33 cellular contexts compared by ENCODE assay signal in genomic region chr10:7401782-7402181, GRCh38.
"Had no signal": no experiment of that assay in that cellular context is flagged by ENCODE, and none has a peak within 500 bp of the region (broad histone marks: within the 10 kb centered on the region; RNA-seq: fewer than 3 reads in every experiment).

No MANE protein-coding gene starts in this region.

- H3K9me3 Mint-ChIP-seq: activated CD4-positive, alpha-beta memory T cell treated with anti-CD3 and anti-CD28 coated beads, Interleukin-2, amount 10 ng/mL, durations not matched to agents 7 days and 5 days; activated naive CD4-positive, alpha-beta T cell treated with anti-CD3 and anti-CD28 coated beads, Interleukin-2, amount 10 ng/mL, durations not matched to agents 7 days and 5 days; T-cell had no signal

- ATAC-seq: activated CD8-positive, alpha-beta memory T cell treated with anti-CD3 and anti-CD28 coated beads, Interleukin-2, amount 10 ng/mL, durations not matched to agents 7 days and 5 days; K562; PC-3; SK-N-SH treated with all-trans-retinoic acid at 6 μM for 48 hours; T-cell; T-helper 17 cell had no signal

- H3K27me3 Mint-ChIP-seq: activated CD4-positive, alpha-beta memory T cell treated with anti-CD3 and anti-CD28 coated beads, Interleukin-2, amount 10 ng/mL, durations not matched to agents 7 days and 5 days; activated CD8-positive, alpha-beta memory T cell treated with anti-CD3 and anti-CD28 coated beads, Interleukin-2, amount 10 ng/mL, durations not matched to agents 7 days and 5 days; activated naive CD4-positive, alpha-beta T cell treated with anti-CD3 and anti-CD28 coated beads, Interleukin-2, amount 10 ng/mL, durations not matched to agents 7 days and 5 days; T-cell; T-helper 17 cell had no signal

- H3K27ac ChIP-seq: Peyer's patch, VCaP had no signal

- DNase-seq: activated CD4-positive, alpha-beta memory T cell treated with anti-CD3 and anti-CD28 coated beads, Interleukin-2, amount 10 ng/mL, durations not matched to agents 7 days and 5 days; activated CD4-positive, alpha-beta T cell treated with anti-CD3 and anti-CD28 coated beads for 1 hour; activated CD4-positive, alpha-beta T cell treated with anti-CD3 and anti-CD28 coated beads for 48 hours; activated CD4-positive, CD25-positive, alpha-beta regulatory T cell; activated CD8-positive, alpha-beta memory T cell treated with anti-CD3 and anti-CD28 coated beads for 24 hours; activated CD8-positive, alpha-beta memory T cell treated with anti-CD3 and anti-CD28 coated beads, Interleukin-2, amount 10 ng/mL, durations not matched to agents 7 days and 5 days; activated CD8-positive, alpha-beta memory T cell treated with anti-CD3 and anti-CD28 coated beads, Interleukin-2, amount 50 U/mL, for 48 hours; activated effector memory CD4-positive, alpha-beta T cell treated with Interleukin-2 at 50 U/mL for 16 hours; activated naive CD4-positive, alpha-beta T cell treated with anti-CD3 and anti-CD28 coated beads, Interleukin-2, amount 10 ng/mL, durations not matched to agents 7 days and 5 days; activated T-cell treated with anti-CD3 and anti-CD28 coated beads, Interleukin-2, amount 50 U/mL, for 48 hours; anterior cingulate cortex; caudate nucleus; cerebellar nuclear complex; MG63; MV-4-11; NCI-H1092; NCI-H1436 treated with DMSO at 0.1 percent for 48 hours; NCI-H1694 treated with DMSO at 0.1 percent for 48 hours; NCI-H2029; NCI-H345; NCI-H524 treated with DMSO at 0.1 percent for 48 hours; NK-92 treated with Interleukin-12 subunit alpha and Interleukin-12 subunit beta, amount 100 ng/mL, for 24 hours; PC-3; Peyer's patch; RPMI8226; SIG-M5; T-cell; T-helper 17 cell had no signal

- FAIRE-seq: bronchial epithelial cell, K562 had no signal

- H3K36me3 ChIP-seq: MG63, Peyer's patch had no signal

- H3K27ac Mint-ChIP-seq: activated CD4-positive, alpha-beta memory T cell treated with anti-CD3 and anti-CD28 coated beads, Interleukin-2, amount 10 ng/mL, durations not matched to agents 7 days and 5 days; activated CD8-positive, alpha-beta memory T cell treated with anti-CD3 and anti-CD28 coated beads, Interleukin-2, amount 10 ng/mL, durations not matched to agents 7 days and 5 days; activated naive CD4-positive, alpha-beta T cell treated with anti-CD3 and anti-CD28 coated beads, Interleukin-2, amount 10 ng/mL, durations not matched to agents 7 days and 5 days; brain; T-helper 17 cell had no signal

- H3K4me1 ChIP-seq: Peyer's patch had no signal

- H3K9me3 ChIP-seq: MG63, Peyer's patch had no signal

- H3K4me3 ChIP-seq: K562, MG63, Peyer's patch had no signal

- H3K27me3 ChIP-seq: MG63, Peyer's patch had no signal

- H3K4me3 Mint-ChIP-seq: activated CD4-positive, alpha-beta memory T cell treated with anti-CD3 and anti-CD28 coated beads, Interleukin-2, amount 10 ng/mL, durations not matched to agents 7 days and 5 days; activated CD8-positive, alpha-beta memory T cell treated with anti-CD3 and anti-CD28 coated beads, Interleukin-2, amount 10 ng/mL, durations not matched to agents 7 days and 5 days; activated naive CD4-positive, alpha-beta T cell treated with anti-CD3 and anti-CD28 coated beads, Interleukin-2, amount 10 ng/mL, durations not matched to agents 7 days and 5 days; brain; T-cell; T-helper 17 cell had no signal
